In the genomic region with DNA sequence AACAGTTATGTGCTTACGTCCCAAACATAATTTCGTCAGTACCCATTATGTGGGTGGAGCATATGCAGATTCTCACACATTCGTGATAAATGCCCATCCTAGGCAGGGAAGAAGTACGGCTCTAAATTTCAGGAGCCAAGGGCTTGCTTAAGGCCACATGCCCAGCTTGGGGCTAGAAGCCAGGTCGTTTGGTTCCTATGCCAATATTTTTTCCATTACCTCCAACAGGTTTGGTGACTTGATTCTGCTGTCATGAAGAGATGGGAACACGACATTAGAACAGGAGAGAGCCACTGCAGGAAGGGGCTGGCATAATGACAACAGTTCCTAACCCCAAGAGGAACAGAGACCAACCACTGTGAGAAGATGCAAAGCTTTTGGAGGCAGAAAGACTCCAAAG, we compare ENCODE assay signal across 15 cellular contexts.
DNase-seq lines count a peak whose midpoint lies in the region; ATAC-seq and TF ChIP-seq lines count a peak whose summit lies in the region.
"Had no signal": no experiment of that assay in that cellular context is flagged by ENCODE, and none has a peak within 500 bp of the region (broad histone marks: within the 10 kb centered on the region; RNA-seq: fewer than 3 reads in every experiment).

No MANE protein-coding gene starts in this region.

- DNase-seq in DMS79 treated with DMSO at 0.1 percent for 48 hours (lab: John Stamatoyannopoulos, UW), result peak; percentile 16
- DNase-seq in DMS79 (lab: John Stamatoyannopoulos, UW), result no peak
- peak; percentile 46 for DNase-seq in NCI-H460 (ENCODE audit: extremely low read depth, low read depth)
- DNase-seq in dorsolateral prefrontal cortex, result peak in 1 of 10 donors; percentile 37
- no peak for DNase-seq in gastrocnemius medialis
- no peak for DNase-seq in T-cell
- no peak for DNase-seq in NCI-H446 treated with DMSO at 0.1 percent for 48 hours (lab: John Stamatoyannopoulos, UW)
- no peak for DNase-seq in testis
- DNase-seq: Kasumi-1, NCI-H146, NCI-H345, NCI-H774, SJCRH30 had no signal

- peaks cover 50% of the 10 kb centered on the region for H3K36me3 Mint-ChIP-seq in T-cell

- no peak overlapping the region for H3K4me3 Mint-ChIP-seq in T-cell

- H3K27ac Mint-ChIP-seq in T-cell, result no peak overlapping the region

- H3K27me3 Mint-ChIP-seq in T-cell, result no peaks in the 10 kb centered on the region

- in situ Hi-C loops in gastrocnemius medialis (cut with MboI; ENCODE audit: low sequenced_read_pairs in 4 of 4), result no loop called here

- H3K9me3 ChIP-seq in gastrocnemius medialis (no peaks in the 10 kb centered on the region), testis (no peaks in the 10 kb centered on the region)
- H3K9me3 ChIP-seq: SJCRH30 had no signal

- H3K27me3 ChIP-seq in dorsolateral prefrontal cortex (no peaks in the 10 kb centered on the region), gastrocnemius medialis (no peaks in the 10 kb centered on the region), testis (no peaks in the 10 kb centered on the region)
- H3K27me3 ChIP-seq: SJCRH30 had no signal

- POLR2A ChIA-PET in T-cell (lab: Charles Lee), result no interaction called here

- intact Hi-C loops in dorsolateral prefrontal cortex (cut with DNase I) (no loop called here), gastrocnemius medialis (cut with DNase I; ENCODE audit: low total_unique reads) (loop anchor here (5.0 kb wide), 2 partner anchors 40 to 85 kb away; partner anchors contain the start of gene HIPK2), testis (cut with DNase I; ENCODE audit: low total_unique reads) (no loop called here)

- no peaks in the 10 kb centered on the region for H3K9me3 Mint-ChIP-seq in T-cell

- CTCF ChIA-PET in T-cell (lab: Charles Lee), result interaction anchor here in 1 of 2 donors (1.6 kb wide), 1 partner anchor 47 kb away, joined by 4 read pairs; no protein-coding TSS in a partner anchor

- peaks cover 25 to 36% (median 25%) of the 10 kb centered on the region in 3 donors for H3K4me1 Mint-ChIP-seq in T-cell

- 89 to 95% methylated on average over 6 of the region's 6 CpGs for WGBS in testis, 2 donors

- no peak for ATAC-seq in gastrocnemius medialis
- no peak for ATAC-seq in T-cell (replicated peaks in 1 of 4)

- no peak overlapping the region for H3K4me3 ChIP-seq in dorsolateral prefrontal cortex
- no peak overlapping the region for H3K4me3 ChIP-seq in gastrocnemius medialis
- H3K4me3 ChIP-seq in testis, result no peak overlapping the region
- H3K4me3 ChIP-seq: SJCRH30 had no signal

- H3K4me1 ChIP-seq in gastrocnemius medialis (peaks cover 31 to 35% of the 10 kb centered on the region in 2 donors), testis (no peaks in the 10 kb centered on the region)
- H3K4me1 ChIP-seq: SJCRH30 had no signal

- TF ChIP-seq CTCF in dorsolateral prefrontal cortex (IDR thresholded peaks at IDR 0.05 in 54 of 56, conservative IDR thresholded peaks at IDR 0.05 in 2 of 56; ENCODE audit: low read depth in 1 of 56, partially characterized antibody in 56 of 56) (no peak), gastrocnemius medialis (IDR thresholded peaks at IDR 0.05 in 4 of 5, conservative IDR thresholded peaks at IDR 0.05 in 1 of 5) (no peak), testis (IDR thresholded peaks at IDR 0.05) (no peak)

- TF ChIP-seq POLR2A in gastrocnemius medialis (IDR thresholded peaks at IDR 0.05) (no peak), testis (IDR thresholded peaks at IDR 0.05) (no peak)

- H3K36me3 ChIP-seq in gastrocnemius medialis (no peaks in the 10 kb centered on the region), testis (ENCODE audit: low read depth, missing control alignments) (no peaks in the 10 kb centered on the region)
- H3K36me3 ChIP-seq: SJCRH30 had no signal

- peak overlapping the region in 32 of 59 donors; percentile 3 to 84 (median 48) for H3K27ac ChIP-seq in dorsolateral prefrontal cortex
- peak overlapping the region in 3 of 4 donors; percentile 1 to 81 (median 72) for H3K27ac ChIP-seq in gastrocnemius medialis
- no peak overlapping the region for H3K27ac ChIP-seq in testis
- H3K27ac ChIP-seq: 22Rv1, RWPE1, SJCRH30 had no signal

Comparison
In these comparisons a context has a peak if more than half of its experiments do, and no peak if none do; other contexts are left out.
1. DNase-seq: peak in DMS79 treated with DMSO at 0.1 percent for 48 hours (single experiment) and NCI-H460 (single experiment); none in DMS79 (single experiment), gastrocnemius medialis (0 of 2), T-cell (0 of 34), NCI-H446 treated with DMSO at 0.1 percent for 48 hours (single experiment) and testis (single experiment).
2. H3K27ac ChIP-seq: peak in dorsolateral prefrontal cortex (32 of 59) and gastrocnemius medialis (3 of 4); none in testis (0 of 2).